ENCODE assay signal across 11 cellular contexts in the genomic region with DNA sequence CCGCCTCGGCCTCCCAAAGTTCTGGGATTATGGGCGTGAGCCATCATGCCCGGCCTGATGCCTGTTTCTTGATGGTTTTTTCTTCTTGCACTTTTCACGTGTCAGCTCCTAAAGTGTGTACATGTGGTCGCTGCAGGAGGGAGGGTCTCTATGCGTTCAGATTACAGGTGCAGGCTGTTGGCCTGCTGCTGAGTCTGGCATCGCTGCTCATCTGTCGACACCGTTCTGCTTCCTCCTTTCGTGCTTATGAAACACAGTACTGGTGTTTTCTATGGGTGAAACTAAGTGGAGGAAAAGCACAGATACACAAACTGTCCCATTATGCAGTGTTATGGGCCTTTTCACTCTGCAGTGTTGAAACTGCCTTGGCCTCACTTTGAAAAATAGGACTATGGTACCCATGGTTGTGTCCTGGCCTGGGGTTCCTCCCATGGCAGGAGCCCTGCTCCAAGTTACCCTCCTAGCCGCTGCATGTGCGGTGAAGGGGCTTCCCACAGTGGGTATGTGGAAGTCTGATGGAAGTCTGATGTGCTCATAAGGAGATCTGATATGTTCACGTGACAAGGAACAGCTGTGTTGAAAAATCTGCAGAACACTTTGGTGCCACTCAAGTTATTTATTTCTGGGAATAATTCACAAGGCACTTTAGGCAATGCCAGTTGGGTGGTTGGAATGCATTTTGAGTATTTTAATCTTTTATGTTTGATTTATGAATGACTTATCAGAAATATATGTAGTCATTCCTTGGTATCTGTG. TPM values are rescaled to one million over a fixed set of nuclear protein-coding genes. Genes with fewer than 3 reads are reported as not detected.
DNase-seq lines count a peak whose midpoint lies in the region; ATAC-seq and TF ChIP-seq lines count a peak whose summit lies in the region.
"Had no signal": no experiment of that assay in that cellular context is flagged by ENCODE, and none has a peak within 500 bp of the region (broad histone marks: within the 10 kb centered on the region; RNA-seq: fewer than 3 reads in every experiment).

No MANE protein-coding gene starts in this region.

- no peaks in the 10 kb centered on the region for H3K27me3 Mint-ChIP-seq in CD8-positive, alpha-beta T cell (ENCODE audit: low read depth)

- peak overlapping the region; percentile 5 for H3K4me3 Mint-ChIP-seq in CD8-positive, alpha-beta T cell

- H3K4me1 Mint-ChIP-seq in CD8-positive, alpha-beta T cell (ENCODE audit: low read depth), result peaks cover 64% of the 10 kb centered on the region

- no peaks in the 10 kb centered on the region for H3K9me3 Mint-ChIP-seq in CD8-positive, alpha-beta T cell

- H3K9me3 ChIP-seq in CD8-positive, alpha-beta T cell (ENCODE audit: low read length), result no peaks in the 10 kb centered on the region
- H3K9me3 ChIP-seq in OCI-LY3 (ENCODE audit: insufficient read depth, low read length) (no peaks in the 10 kb centered on the region), lung (ENCODE audit: control insufficient read depth in 2 of 2, insufficient read depth in 1 of 2, low read length in 1 of 2) (no peaks in the 10 kb centered on the region), smooth muscle cell (replicated peaks; ENCODE audit: low read depth) (no peaks in the 10 kb centered on the region)

- intact Hi-C loops in CD8-positive, alpha-beta T cell (cut with DNase I, micrococcal nuclease), result loop anchor here in 1 of 2 experiments (2.0 to 5.0 kb wide), 2 partner anchors 13 to 37 kb away; no protein-coding TSS in a partner anchor

- no peak overlapping the region for H2AFZ ChIP-seq in OCI-LY3 (ENCODE audit: low read depth, low read length)
- no peak overlapping the region for H2AFZ ChIP-seq in smooth muscle cell (ENCODE audit: low read depth)

- H4K20me1 ChIP-seq in OCI-LY3 (ENCODE audit: insufficient read depth, low read length), result no peaks in the 10 kb centered on the region
- H4K20me1 ChIP-seq in smooth muscle cell (ENCODE audit: low read depth), result peaks cover 17% of the 10 kb centered on the region

- H3K27me3 ChIP-seq in CD8-positive, alpha-beta T cell (ENCODE audit: insufficient read depth, low read length), result no peaks in the 10 kb centered on the region
- H3K27me3 ChIP-seq in OCI-LY3 (ENCODE audit: low read depth, low read length) (no peaks in the 10 kb centered on the region), lung (ENCODE audit: control insufficient read depth, insufficient read depth) (no peaks in the 10 kb centered on the region), smooth muscle cell (ENCODE audit: low read depth) (no peaks in the 10 kb centered on the region)

- ATAC-seq in CD8-positive, alpha-beta T cell, result no peak
- ATAC-seq in GM21423 (IDR thresholded peaks at IDR 0.05; ENCODE audit: unreplicated experiment) (peak; percentile 34), lung (ENCODE audit: insufficient read depth, low FRiP score) (peak; percentile 38)

- H3K36me3 ChIP-seq in CD8-positive, alpha-beta T cell (ENCODE audit: insufficient read depth, low read length), result peaks cover 3% of the 10 kb centered on the region
- peaks cover 18% of the 10 kb centered on the region for H3K36me3 ChIP-seq in OCI-LY3 (replicated peaks; ENCODE audit: low read depth, low read length)
- peaks cover 12 to 17% of the 10 kb centered on the region in 2 donors for H3K36me3 ChIP-seq in lung (ENCODE audit: control insufficient read depth in 2 of 2, insufficient read depth in 2 of 2, low read length in 2 of 2)
- H3K36me3 ChIP-seq in smooth muscle cell (ENCODE audit: low read depth), result no peaks in the 10 kb centered on the region

- CTCF ChIA-PET in CD8-positive, alpha-beta T cell (lab: Charles Lee), result interaction anchor here (1.3 to 1.9 kb wide), 2 partner anchors 10 to 23 kb away, joined by 4 to 5 read pairs; no protein-coding TSS in a partner anchor

- H3K9ac ChIP-seq in OCI-LY3 (ENCODE audit: low read length) (peak overlapping the region; percentile 65; the same call in 1 of the 2 replicates), smooth muscle cell (ENCODE audit: low read depth) (no peak overlapping the region)

- TF ChIP-seq CTCF in CD8-positive, alpha-beta T cell (IDR thresholded peaks at IDR 0.05), result no peak
- TF ChIP-seq CTCF in OCI-LY3 (IDR thresholded peaks at IDR 0.05; ENCODE audit: low read depth, low read length), result no peak
- no peak for TF ChIP-seq CTCF in lung (IDR thresholded peaks at IDR 0.05; ENCODE audit: control extremely low read depth, extremely low read depth)
- TF ChIP-seq CTCF in smooth muscle cell (IDR thresholded peaks at IDR 0.05; ENCODE audit: borderline replicate concordance, insufficient read depth, poor library complexity, severe bottlenecking), result no peak

- H3K36me3 Mint-ChIP-seq in CD8-positive, alpha-beta T cell, result peaks cover 38% of the 10 kb centered on the region

- H3K79me2 ChIP-seq in OCI-LY3 (ENCODE audit: low read length) (peaks cover 47% of the 10 kb centered on the region), smooth muscle cell (ENCODE audit: low read depth) (peaks cover 24% of the 10 kb centered on the region)

- H3K27ac ChIP-seq in CD8-positive, alpha-beta T cell (ENCODE audit: low read depth, low read length), result no peak overlapping the region
- H3K27ac ChIP-seq in OCI-LY3 (ENCODE audit: low read length) (peak overlapping the region; percentile 89), lung (ENCODE audit: low read depth in 1 of 2, low read length in 1 of 2) (peak overlapping the region; percentile 26 to 72), smooth muscle cell (ENCODE audit: low read depth) (no peak overlapping the region)

- DNase-seq in CD8-positive, alpha-beta T cell, result no peak
- DNase-seq in lung (ENCODE audit: low spot score) (no peak), smooth muscle cell (lab: John Stamatoyannopoulos, UW; ENCODE audit: unreplicated experiment) (no peak), NCI-H1417 treated with DMSO at 0.1 percent for 48 hours (lab: John Stamatoyannopoulos, UW) (no peak), DMS79 treated with DMSO at 0.1 percent for 48 hours (lab: John Stamatoyannopoulos, UW) (no peak), NCI-H82 treated with DMSO at 0.1 percent for 48 hours (lab: John Stamatoyannopoulos, UW; ENCODE audit: unreplicated experiment) (no peak)
- DNase-seq: activated CD4-positive, alpha-beta T cell treated with anti-CD3 and anti-CD28 coated beads, Interleukin-2, amount 50 U/mL, for 4 hours; DND-41; effector CD4-positive, alpha-beta T cell had no signal

- POLR2A ChIA-PET in CD8-positive, alpha-beta T cell (lab: Charles Lee), result interaction anchor here (1.5 to 3.4 kb wide), 4 partner anchors 10 to 213 kb away, joined by 3 to 39 read pairs (median 17); a partner anchor contains a TSS

- H3K4me2 ChIP-seq in OCI-LY3 (ENCODE audit: low read length) (peak overlapping the region; percentile 58), smooth muscle cell (no peak overlapping the region)

- no peak overlapping the region for H3K4me3 ChIP-seq in CD8-positive, alpha-beta T cell (ENCODE audit: low read depth, low read length)
- peak overlapping the region; percentile 56 for H3K4me3 ChIP-seq in OCI-LY3 (ENCODE audit: low read length)
- H3K4me3 ChIP-seq in lung, result no peak overlapping the region
- H3K4me3 ChIP-seq in smooth muscle cell, result no peak overlapping the region

- no peaks in the 10 kb centered on the region for H3F3A ChIP-seq in smooth muscle cell (ENCODE audit: low read depth)

- WGBS in lung, 2 donors, result 46 to 69% methylated on average over 14 of the region's 14 CpGs
- 89% methylated on average over 14 of the region's 14 CpGs for WGBS in smooth muscle cell (ENCODE audit: low lambda C conversion rate)

- H3K4me1 ChIP-seq in CD8-positive, alpha-beta T cell (ENCODE audit: insufficient read depth, low read length), result peaks cover 50% of the 10 kb centered on the region
- H3K4me1 ChIP-seq in OCI-LY3 (ENCODE audit: low read length), result peaks cover 71% of the 10 kb centered on the region
- peaks cover 29 to 41% of the 10 kb centered on the region in 2 donors for H3K4me1 ChIP-seq in lung (ENCODE audit: control insufficient read depth in 2 of 2, insufficient read depth in 2 of 2, low read length in 2 of 2)
- peaks cover 3% of the 10 kb centered on the region for H3K4me1 ChIP-seq in smooth muscle cell (ENCODE audit: low read depth)

- peak overlapping the region; percentile 95 for H3K27ac Mint-ChIP-seq in CD8-positive, alpha-beta T cell

RNA-seq across cellular contexts. Expression of a gene that starts 23.6 kb away (rescaled TPM):
- 10 to 100 TPM; 36.8 to 39.6 TPM for total RNA-seq in CD8-positive, alpha-beta T cell
- total RNA-seq in lung, result 100 to 1,000 TPM in 1 of 2 donors, 10 to 100 TPM in 1; 54.6 to 142 TPM
- polyA plus RNA-seq in lung, result 10 to 100 TPM; 39.0 to 65.2 TPM
- total RNA-seq in smooth muscle cell, result 23.4 and 34.2 TPM in 2 replicates
- polyA plus RNA-seq in smooth muscle cell, result 31.0 and 32.6 TPM in 2 replicates

RNA-seq across cellular contexts. Expression of a gene that starts 48.0 kb away (rescaled TPM):
- total RNA-seq in CD8-positive, alpha-beta T cell, result 100 to 1,000 TPM; 115 to 120 TPM
- total RNA-seq in lung, result 100 to 1,000 TPM in 1 of 2 donors, 10 to 100 TPM in 1; 81.0 to 106 TPM
- 10 to 100 TPM; 46.4 to 52.5 TPM for polyA plus RNA-seq in lung
- 50.8 and 83.5 TPM in 2 replicates for total RNA-seq in smooth muscle cell
- 38.4 and 48.7 TPM in 2 replicates for polyA plus RNA-seq in smooth muscle cell

RNA-seq across cellular contexts. Expression of a gene that starts 56.3 kb away (rescaled TPM):
- 100 to 1,000 TPM; 140 to 141 TPM for total RNA-seq in CD8-positive, alpha-beta T cell
- total RNA-seq in lung (10 to 100 TPM; 49.8 to 67.5 TPM), smooth muscle cell (42.7 and 43.2 TPM in 2 replicates)
- polyA plus RNA-seq in lung (10 to 100 TPM; 45.9 to 66.5 TPM), smooth muscle cell (64.5 and 71.8 TPM in 2 replicates)

Comparison
In these comparisons a context has a peak if more than half of its experiments do, and no peak if none do; other contexts are left out.
1. H3K27ac ChIP-seq: peak in OCI-LY3 (single experiment) and lung (2 of 2); none in CD8-positive, alpha-beta T cell (single experiment) and smooth muscle cell (single experiment).